20 cellular contexts compared by ENCODE assay signal in genomic region chr16:50836121-50836541, GRCh38.
DNase-seq lines count a peak whose midpoint lies in the region; ATAC-seq and TF ChIP-seq lines count a peak whose summit lies in the region.
"Had no signal": no experiment of that assay in that cellular context is flagged by ENCODE, and none has a peak within 500 bp of the region (broad histone marks: within the 10 kb centered on the region; RNA-seq: fewer than 3 reads in every experiment).

No MANE protein-coding gene starts in this region.

- no peak overlapping the region for H3K27ac ChIP-seq in lower lobe of right lung
- H3K27ac ChIP-seq: epithelial cell of prostate, foreskin keratinocyte had no signal

- ATAC-seq in HG02870 (IDR thresholded peaks at IDR 0.05; ENCODE audit: unreplicated experiment): no peak
- no peak for ATAC-seq in lower lobe of right lung
- ATAC-seq: foreskin keratinocyte, left cardiac atrium, natural killer cell had no signal

- H3K4me3 Mint-ChIP-seq in type B pancreatic cell: no peak overlapping the region
- H3K4me3 Mint-ChIP-seq: activated naive CD8-positive, alpha-beta T cell treated with anti-CD3 and anti-CD28 coated beads for 36 hours; CD4-positive, alpha-beta memory T cell; natural killer cell; T-helper 2 cell treated with Interferon-gamma antibody and Interleukin-4, amounts not matched to agents 5 μg/mL and 100 μg/mL, for 36 hours had no signal

- peaks cover 11% of the 10 kb centered on the region for H3K27me3 ChIP-seq in lower lobe of right lung (ENCODE audit: low read depth)

- DNase-seq in amygdala (lab: John Stamatoyannopoulos, UW) (peak in 37 of 56 donors; percentile 14 to 89 (median 45)), fibroblast of pulmonary artery (ENCODE audit: low read depth) (peak; percentile 13), myocyte (ENCODE audit: low read depth) (peak; percentile 18), type B pancreatic cell (ENCODE audit: extremely low spot score, unreplicated experiment) (peak; percentile 8), occipital lobe (lab: John Stamatoyannopoulos, UW) (no peak), lower lobe of right lung (no peak)
- DNase-seq: activated naive CD8-positive, alpha-beta T cell treated with anti-CD3 and anti-CD28 coated beads for 36 hours; CD4-positive, alpha-beta memory T cell; foreskin keratinocyte; HCEC 1CT; KG1; left cardiac atrium; mesendoderm; natural killer cell; NCI-H146 had no signal

- H3K27ac Mint-ChIP-seq in type B pancreatic cell: no peak overlapping the region
- H3K27ac Mint-ChIP-seq: activated naive CD8-positive, alpha-beta T cell treated with anti-CD3 and anti-CD28 coated beads for 36 hours; activated T-helper 2 cell treated with anti-CD3 and anti-CD28 coated beads, Interferon-gamma antibody, Interleukin-2, Interleukin-4, amounts not matched to agents 10 μg/mL and 5 μg/mL and 100 μg/mL, durations not matched to agents 14 hours and 24 hours and 36 hours; CD4-positive, alpha-beta memory T cell; natural killer cell; progenitor cell of endocrine pancreas; T-helper 2 cell treated with Interferon-gamma antibody and Interleukin-4, amounts not matched to agents 5 μg/mL and 100 μg/mL, for 36 hours had no signal

- no peak for TF ChIP-seq CTCF in fibroblast of pulmonary artery (IDR thresholded peaks at IDR 0.05; ENCODE audit: low read length, missing control alignments)
- TF ChIP-seq CTCF in type B pancreatic cell (conservative IDR thresholded peaks at IDR 0.05): no peak
- no peak for TF ChIP-seq CTCF in lower lobe of right lung (IDR thresholded peaks at IDR 0.05)

- no peaks in the 10 kb centered on the region for H3K36me3 Mint-ChIP-seq in type B pancreatic cell
- H3K36me3 Mint-ChIP-seq: activated naive CD8-positive, alpha-beta T cell treated with anti-CD3 and anti-CD28 coated beads for 36 hours; CD4-positive, alpha-beta memory T cell; natural killer cell had no signal

- no peaks in the 10 kb centered on the region for H3K4me1 Mint-ChIP-seq in type B pancreatic cell (ENCODE audit: unreplicated experiment)

- H3K9me3 ChIP-seq in lower lobe of right lung: no peaks in the 10 kb centered on the region

- intact Hi-C loops in lower lobe of right lung (cut with DNase I): no loop called here

- H3K9me3 Mint-ChIP-seq in type B pancreatic cell: no peaks in the 10 kb centered on the region
- H3K9me3 Mint-ChIP-seq: activated naive CD8-positive, alpha-beta T cell treated with anti-CD3 and anti-CD28 coated beads for 36 hours; activated T-helper 2 cell treated with anti-CD3 and anti-CD28 coated beads, Interferon-gamma antibody, Interleukin-2, Interleukin-4, amounts not matched to agents 10 μg/mL and 5 μg/mL and 100 μg/mL, durations not matched to agents 14 hours and 24 hours and 36 hours; natural killer cell; T-helper 2 cell treated with Interferon-gamma antibody and Interleukin-4, amounts not matched to agents 5 μg/mL and 100 μg/mL, for 36 hours had no signal

- H3K36me3 ChIP-seq in lower lobe of right lung: no peaks in the 10 kb centered on the region

- H3K27me3 Mint-ChIP-seq in type B pancreatic cell: peaks cover 25% of the 10 kb centered on the region

- H3K4me3 ChIP-seq in fibroblast of pulmonary artery (replicated peaks; ENCODE audit: low read depth, low read length): no peak overlapping the region
- H3K4me3 ChIP-seq in lower lobe of right lung: no peak overlapping the region

- no peaks in the 10 kb centered on the region for H3K4me1 ChIP-seq in lower lobe of right lung
- H3K4me1 ChIP-seq: foreskin keratinocyte had no signal

Comparison
In these comparisons a context has a peak if more than half of its experiments do, and no peak if none do; other contexts are left out.
1. DNase-seq: peak in amygdala (37 of 56), fibroblast of pulmonary artery (single experiment), myocyte (single experiment) and type B pancreatic cell (single experiment); none in occipital lobe (single experiment) and lower lobe of right lung (single experiment).